Comparison of ENCODE assay signal across 14 cellular contexts in the genomic region with DNA sequence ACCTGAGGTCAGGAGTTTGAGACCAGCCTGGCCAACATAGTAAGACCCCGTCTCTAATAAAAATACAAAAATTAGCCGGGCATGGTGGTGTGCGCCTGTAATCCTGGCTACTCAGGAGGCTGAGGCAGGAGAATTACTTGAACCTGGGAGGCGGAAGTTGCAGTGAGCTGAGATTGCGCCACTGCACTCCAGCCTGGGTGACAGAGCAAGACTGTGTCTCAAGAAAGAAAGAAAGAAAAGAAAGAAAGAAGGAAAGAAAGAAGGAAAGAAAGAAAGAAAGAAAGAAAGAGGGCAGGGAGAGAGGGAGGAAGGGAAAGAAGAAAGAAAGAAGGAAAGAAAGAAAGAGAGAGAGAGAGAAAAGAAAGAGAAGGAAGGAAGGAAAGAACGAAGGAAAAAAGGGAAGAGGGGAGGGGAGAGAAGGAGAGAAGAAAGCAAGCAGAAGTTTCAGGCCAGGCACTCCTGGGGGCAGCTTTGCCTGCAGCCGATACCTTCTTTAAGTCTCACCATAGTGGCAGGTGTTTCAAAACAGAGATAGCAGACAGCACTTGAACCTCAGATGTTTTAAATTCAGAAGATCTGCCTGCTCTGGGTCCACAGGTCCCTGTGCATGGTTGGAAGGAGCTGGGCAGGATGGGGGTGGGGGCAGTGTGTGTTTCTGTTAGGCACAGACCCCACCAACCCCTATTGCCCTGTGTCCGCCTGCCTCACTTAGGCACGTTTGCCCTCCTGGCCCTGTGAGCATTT. TPM values are rescaled to one million over a fixed set of nuclear protein-coding genes. Genes with fewer than 3 reads are reported as not detected.
"Had no signal": no experiment of that assay in that cellular context is flagged by ENCODE, and none has a peak within 500 bp of the region (broad histone marks: within the 10 kb centered on the region; RNA-seq: fewer than 3 reads in every experiment).

No MANE protein-coding gene starts in this region.

RNA-seq across cellular contexts. Expression of a gene that starts 6.6 kb away (rescaled TPM):
- total RNA-seq: dermis blood vessel endothelial cell; hepatocyte; kidney epithelial cell; left colon; left ventricle myocardium superior; lung; natural killer cell treated with Interleukin-12 subunit alpha and Interleukin-12 subunit beta and Interleukin-15 and Interleukin-18, amount 100 ng/mL, for 72 hours; ovary; progenitor cell of endocrine pancreas; right cardiac atrium; temporal lobe; upper lobe of right lung had no signal
- polyA plus RNA-seq: esophagus, hepatocyte, lung, ovary, right cardiac atrium, small intestine had no signal
